Comparison of ENCODE assay signal across 11 cellular contexts in the genomic region with DNA sequence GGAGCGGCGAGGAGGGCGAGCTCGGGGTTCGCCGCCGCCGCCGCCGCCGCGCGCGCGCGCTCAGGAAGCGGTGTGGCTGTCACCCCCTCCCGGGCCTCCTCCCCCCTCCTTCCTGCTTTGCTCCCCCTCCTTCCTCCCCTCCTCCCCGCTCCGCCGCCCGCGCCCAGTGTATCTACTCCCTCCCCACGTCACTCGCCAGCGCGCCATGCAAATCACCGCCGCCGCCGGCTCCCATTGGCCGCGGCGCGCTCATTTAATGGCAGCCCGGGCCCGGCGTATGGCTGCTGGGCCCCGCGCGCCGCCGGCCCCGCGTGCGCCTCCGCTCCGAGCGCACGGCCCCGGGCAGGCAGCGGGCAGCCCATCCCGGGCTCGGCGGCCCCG. TPM values are rescaled to one million over a fixed set of nuclear protein-coding genes. Genes with fewer than 3 reads are reported as not detected.
A peak's percentile ranks its signal among the peaks of the same experiment; 100 is the strongest.
DNase-seq lines count a peak whose midpoint lies in the region; ATAC-seq, FAIRE-seq and TF ChIP-seq lines count a peak whose summit lies in the region.
"Had no signal": no experiment of that assay in that cellular context is flagged by ENCODE, and none has a peak within 500 bp of the region (broad histone marks: within the 10 kb centered on the region; RNA-seq: fewer than 3 reads in every experiment).

No MANE protein-coding gene starts in this region.

- no peak for FAIRE-seq in GM12891 (lab: Jason Lieb, UNC)

- POLR2A ChIA-PET in RWPE1 (lab: Yijun Ruan, JAX; ENCODE audit: low non-redundant PET): no interaction called here

- no peaks in the 10 kb centered on the region for H3K36me3 ChIP-seq in iPS-15b (ENCODE audit: control insufficient read depth, insufficient read depth, low read length)
- H3K36me3 ChIP-seq: BLaER1 treated with 17β-estradiol and CSF1 and Interleukin-3, amounts not matched to agents 10 nM and 100 nM had no signal

- H3K9me3 ChIP-seq in iPS-15b (ENCODE audit: control insufficient read depth, insufficient read depth, low read length): no peaks in the 10 kb centered on the region

- CTCF ChIA-PET in RWPE1 (lab: Yijun Ruan, JAX): no interaction called here

- no peak overlapping the region for H3K9ac ChIP-seq in iPS-15b (ENCODE audit: low read depth, low read length)
- H3K9ac ChIP-seq: BLaER1 treated with 17β-estradiol and CSF1 and Interleukin-3, amounts not matched to agents 10 nM and 100 nM had no signal

- ATAC-seq in Right ventricle myocardium superior (ENCODE audit: poor library complexity) (peak; percentile 71), Right ventricle myocardium inferior (no peak)

- no peak for TF ChIP-seq POLR2A in GM12891 (IDR thresholded peaks at IDR 0.05; ENCODE audit: low read depth, low read length)

- DNase-seq in Right ventricle myocardium superior: no peak
- DNase-seq in Right ventricle myocardium inferior (ENCODE audit: missing footprints): no peak
- DNase-seq in activated naive CD4-positive, alpha-beta T cell treated with anti-CD3 and anti-CD28 coated beads, Interleukin-2, amount 50 U/mL, for 16 hours: peak; percentile 59
- peak; percentile 70 for DNase-seq in stimulated activated CD4-positive, alpha-beta T cell treated with anti-CD3 and anti-CD28 coated beads, Interleukin-1b, Interleukin-23, amount 100 ng/mL, for 48 hours
- DNase-seq in NCI-H2196 (lab: John Stamatoyannopoulos, UW; ENCODE audit: unreplicated experiment): no peak
- DNase-seq in GM12891 (ENCODE audit: insufficient read length, low spot score): no peak
- DNase-seq in RWPE1 (ENCODE audit: low spot score): no peak

- no peak for TF ChIP-seq CTCF in RWPE1 (conservative IDR thresholded peaks at IDR 0.05; ENCODE audit: low read depth)

- intact Hi-C loops in Right ventricle myocardium superior (cut with DNase I): no loop called here
- intact Hi-C loops in Right ventricle myocardium inferior (cut with DNase I): no loop called here

- H3K4me1 ChIP-seq in iPS-15b (ENCODE audit: control insufficient read depth, insufficient read depth, low read length): peaks cover 2% of the 10 kb centered on the region

- peak overlapping the region; percentile 45 for H3K4me3 ChIP-seq in iPS-15b (ENCODE audit: low read depth, low read length)

- H3K27ac ChIP-seq in RWPE1: no peak overlapping the region
- H3K27ac ChIP-seq: BLaER1 treated with 17β-estradiol and CSF1 and Interleukin-3, amounts not matched to agents 10 nM and 100 nM had no signal

- H3K27me3 ChIP-seq in iPS-15b (ENCODE audit: control insufficient read depth, insufficient read depth, low read length): peaks cover 84% of the 10 kb centered on the region

TF ChIP-seq in GM12891, 5 proteins besides CTCF, POLR2A, EP300 and RAD21:
- TF ChIP-seq TAF1 (IDR thresholded peaks at IDR 0.05; ENCODE audit: low read depth, low read length) (no peak), POLR2AphosphoS5 (IDR thresholded peaks at IDR 0.05; ENCODE audit: low read depth, low read length) (no peak), POU2F2 (IDR thresholded peaks at IDR 0.05; ENCODE audit: low read depth, low read length) (no peak), PAX5 (IDR thresholded peaks at IDR 0.05; ENCODE audit: insufficient read depth, low read length, severe bottlenecking) (no peak), SPI1 (IDR thresholded peaks at IDR 0.05; ENCODE audit: low read depth, low read length) (no peak)
TF ChIP-seq in GM12891: peak in this region for 0.

RNA-seq across cellular contexts. Expression of a gene that starts 0.3 kb away (rescaled TPM):
- total RNA-seq in Right ventricle myocardium superior (not detected), Right ventricle myocardium inferior (not detected)
- not detected for polyA plus RNA-seq in GM12891 (2012; ENCODE audit: low read depth, missing spikeins)
- total RNA-seq: mesothelial cell of epicardium, NCI-H460 had no signal

Comparison
In these comparisons a context has a peak if more than half of its experiments do, and no peak if none do; other contexts are left out.
1. DNase-seq: peak in activated naive CD4-positive, alpha-beta T cell treated with anti-CD3 and anti-CD28 coated beads, Interleukin-2, amount 50 U/mL, for 16 hours (single experiment) and stimulated activated CD4-positive, alpha-beta T cell treated with anti-CD3 and anti-CD28 coated beads, Interleukin-1b, Interleukin-23, amount 100 ng/mL, for 48 hours (single experiment); none in Right ventricle myocardium superior (single experiment), Right ventricle myocardium inferior (single experiment), NCI-H2196 (single experiment), GM12891 (single experiment) and RWPE1 (single experiment).